In the genomic region with DNA sequence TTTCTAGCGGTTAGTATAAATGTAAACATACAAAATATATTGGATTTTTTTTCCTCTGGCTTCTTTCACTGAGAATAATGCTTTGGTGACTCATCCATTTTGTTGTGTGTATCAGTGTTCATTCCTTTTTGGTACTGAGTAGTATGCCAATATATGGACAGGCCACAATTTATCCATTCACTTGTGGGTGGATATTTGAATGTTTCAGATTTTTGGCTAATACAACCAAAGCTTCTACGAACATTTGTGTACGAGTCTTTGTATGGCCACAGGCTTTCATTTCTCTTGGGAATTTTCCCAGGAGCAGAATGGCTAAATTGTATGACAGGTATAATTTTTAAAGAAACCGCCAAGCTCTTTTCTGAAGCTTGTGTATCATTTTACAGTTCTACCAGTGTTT, we compare ENCODE assay signal across 31 cellular contexts.
"Had no signal": no experiment of that assay in that cellular context is flagged by ENCODE, and none has a peak within 500 bp of the region (broad histone marks: within the 10 kb centered on the region; RNA-seq: fewer than 3 reads in every experiment).

No MANE protein-coding gene starts in this region.

- H3K36me3 Mint-ChIP-seq: activated naive CD4-positive, alpha-beta T cell treated with anti-CD3 and anti-CD28 coated beads, Interleukin-2, amount 10 ng/mL, durations not matched to agents 7 days and 5 days; activated naive CD4-positive, alpha-beta T cell treated with anti-CD3 and anti-CD28 coated beads, Interleukin-2, amount 50 U/mL, for 72 hours; activated naive CD8-positive, alpha-beta T cell treated with anti-CD3 and anti-CD28 coated beads, Interleukin-2, amount 10 ng/mL, durations not matched to agents 7 days and 5 days had no signal

- H3K4me1 Mint-ChIP-seq: activated CD4-positive, alpha-beta memory T cell treated with anti-CD3 and anti-CD28 coated beads, Interleukin-2, amount 10 ng/mL, durations not matched to agents 7 days and 5 days; activated CD4-positive, alpha-beta T cell treated with anti-CD3 and anti-CD28 coated beads, Interleukin-2, amount 10 ng/mL, durations not matched to agents 7 days and 5 days; activated naive CD4-positive, alpha-beta T cell treated with anti-CD3 and anti-CD28 coated beads, Interleukin-2, amount 10 ng/mL, durations not matched to agents 7 days and 5 days; activated naive CD8-positive, alpha-beta T cell treated with anti-CD3 and anti-CD28 coated beads, Interleukin-2, amount 10 ng/mL, durations not matched to agents 7 days and 5 days; endodermal cell had no signal

- H3K27ac Mint-ChIP-seq: activated CD4-positive, alpha-beta memory T cell treated with anti-CD3 and anti-CD28 coated beads, Interleukin-2, amount 10 ng/mL, durations not matched to agents 7 days and 5 days; activated CD4-positive, alpha-beta T cell treated with anti-CD3 and anti-CD28 coated beads, Interleukin-2, amount 10 ng/mL, durations not matched to agents 7 days and 5 days; activated naive CD4-positive, alpha-beta T cell treated with anti-CD3 and anti-CD28 coated beads, Interleukin-2, amount 10 ng/mL, durations not matched to agents 7 days and 5 days; activated naive CD4-positive, alpha-beta T cell treated with anti-CD3 and anti-CD28 coated beads, Interleukin-2, amount 50 U/mL, for 72 hours; activated naive CD8-positive, alpha-beta T cell treated with anti-CD3 and anti-CD28 coated beads, Interleukin-2, amount 10 ng/mL, durations not matched to agents 7 days and 5 days; activated T-cell treated with anti-CD3 and anti-CD28 coated beads, Interleukin-2, amount 50 U/mL, for 24 hours; activated T-cell treated with anti-CD3 and anti-CD28 coated beads, Interleukin-2, amount 50 U/mL, for 72 hours; dendritic cell treated with granulocyte-macrophage colony-stimulating factor and Interleukin-4, amounts not matched to agents 40 ng/mL and 50 ng/mL, for 4 days; endodermal cell had no signal

- DNase-seq: activated CD4-positive, alpha-beta memory T cell treated with anti-CD3 and anti-CD28 coated beads, Interleukin-2, amount 10 ng/mL, durations not matched to agents 7 days and 5 days; activated CD4-positive, alpha-beta T cell treated with anti-CD3 and anti-CD28 coated beads for 4 hours; activated CD4-positive, alpha-beta T cell treated with anti-CD3 and anti-CD28 coated beads, Interleukin-2, amount 10 ng/mL, durations not matched to agents 7 days and 5 days; activated CD4-positive, alpha-beta T cell treated with anti-CD3 and anti-CD28 coated beads, Interleukin-2, amount 50 U/mL, for 4 hours; activated CD4-positive, CD25-positive, alpha-beta regulatory T cell; activated CD4-positive, CD25-positive, alpha-beta regulatory T cell treated with anti-CD3 and anti-CD28 coated beads, Interleukin-2, amount 50 U/mL, for 72 hours; activated CD8-positive, alpha-beta memory T cell treated with anti-CD3 and anti-CD28 coated beads, Interleukin-2, amount 50 U/mL, for 48 hours; activated gamma-delta T cell; activated naive CD4-positive, alpha-beta T cell; activated naive CD4-positive, alpha-beta T cell treated with anti-CD3 and anti-CD28 coated beads, Interleukin-2, amount 10 ng/mL, durations not matched to agents 7 days and 5 days; activated naive CD8-positive, alpha-beta T cell treated with anti-CD3 and anti-CD28 coated beads, Interleukin-2, amount 10 ng/mL, durations not matched to agents 7 days and 5 days; activated T-cell treated with anti-CD3 and anti-CD28 coated beads for 4 hours; activated T-cell treated with anti-CD3 and anti-CD28 coated beads, Interleukin-2, amount 50 U/mL, for 24 hours; activated T-cell treated with anti-CD3 and anti-CD28 coated beads, Interleukin-2, amount 50 U/mL, for 72 hours; body of pancreas; central memory CD4-positive, alpha-beta T cell; cerebellar nuclear complex; dorsolateral prefrontal cortex; effector memory CD4-positive, alpha-beta T cell; endodermal cell; foreskin keratinocyte; gastrocnemius medialis; glutamatergic neuron; heart left ventricle; T-helper 2 cell had no signal

- H3K4me1 ChIP-seq: ascending aorta, body of pancreas, foreskin keratinocyte, gastrocnemius medialis, heart left ventricle had no signal

- H3K4me3 Mint-ChIP-seq: activated CD4-positive, alpha-beta memory T cell treated with anti-CD3 and anti-CD28 coated beads, Interleukin-2, amount 10 ng/mL, durations not matched to agents 7 days and 5 days; activated CD4-positive, alpha-beta T cell treated with anti-CD3 and anti-CD28 coated beads, Interleukin-2, amount 10 ng/mL, durations not matched to agents 7 days and 5 days; activated naive CD4-positive, alpha-beta T cell treated with anti-CD3 and anti-CD28 coated beads, Interleukin-2, amount 10 ng/mL, durations not matched to agents 7 days and 5 days; activated naive CD8-positive, alpha-beta T cell treated with anti-CD3 and anti-CD28 coated beads, Interleukin-2, amount 10 ng/mL, durations not matched to agents 7 days and 5 days; activated T-cell treated with anti-CD3 and anti-CD28 coated beads, Interleukin-2, amount 50 U/mL, for 24 hours; activated T-cell treated with anti-CD3 and anti-CD28 coated beads, Interleukin-2, amount 50 U/mL, for 72 hours; dendritic cell treated with granulocyte-macrophage colony-stimulating factor and Interleukin-4, amounts not matched to agents 40 ng/mL and 50 ng/mL, for 4 days; endodermal cell had no signal

- ATAC-seq: activated naive CD4-positive, alpha-beta T cell treated with anti-CD3 and anti-CD28 coated beads, Interleukin-2, amount 50 U/mL, for 72 hours; activated T-cell treated with anti-CD3 and anti-CD28 coated beads, Interleukin-2, amount 50 U/mL, for 72 hours; body of pancreas; esophagus mucosa; foreskin keratinocyte; gastrocnemius medialis; heart left ventricle had no signal

- H3K36me3 ChIP-seq: ascending aorta, cardiac muscle cell, gastrocnemius medialis, heart left ventricle had no signal

- H3K27me3 ChIP-seq: ascending aorta, body of pancreas, cardiac muscle cell, dorsolateral prefrontal cortex, foreskin keratinocyte, gastrocnemius medialis, heart left ventricle had no signal

- H3K27me3 Mint-ChIP-seq: activated CD4-positive, alpha-beta memory T cell treated with anti-CD3 and anti-CD28 coated beads, Interleukin-2, amount 10 ng/mL, durations not matched to agents 7 days and 5 days; activated CD4-positive, alpha-beta T cell treated with anti-CD3 and anti-CD28 coated beads, Interleukin-2, amount 10 ng/mL, durations not matched to agents 7 days and 5 days; activated naive CD4-positive, alpha-beta T cell treated with anti-CD3 and anti-CD28 coated beads, Interleukin-2, amount 10 ng/mL, durations not matched to agents 7 days and 5 days; activated naive CD8-positive, alpha-beta T cell treated with anti-CD3 and anti-CD28 coated beads, Interleukin-2, amount 10 ng/mL, durations not matched to agents 7 days and 5 days; activated T-cell treated with anti-CD3 and anti-CD28 coated beads, Interleukin-2, amount 50 U/mL, for 24 hours; dendritic cell treated with granulocyte-macrophage colony-stimulating factor and Interleukin-4, amounts not matched to agents 40 ng/mL and 50 ng/mL, for 4 days had no signal

- H3K27ac ChIP-seq: ascending aorta, body of pancreas, cardiac muscle cell, coronary artery, dorsolateral prefrontal cortex, foreskin keratinocyte, gastrocnemius medialis, heart left ventricle had no signal

- H3K4me3 ChIP-seq: ascending aorta, body of pancreas, cardiac muscle cell, coronary artery, dorsolateral prefrontal cortex, gastrocnemius medialis, heart left ventricle had no signal

- H3K9me3 ChIP-seq: ascending aorta, body of pancreas, gastrocnemius medialis, heart left ventricle had no signal

- H3K9me3 Mint-ChIP-seq: endodermal cell had no signal
